ENCODE assay signal across 24 cellular contexts in the genomic region with DNA sequence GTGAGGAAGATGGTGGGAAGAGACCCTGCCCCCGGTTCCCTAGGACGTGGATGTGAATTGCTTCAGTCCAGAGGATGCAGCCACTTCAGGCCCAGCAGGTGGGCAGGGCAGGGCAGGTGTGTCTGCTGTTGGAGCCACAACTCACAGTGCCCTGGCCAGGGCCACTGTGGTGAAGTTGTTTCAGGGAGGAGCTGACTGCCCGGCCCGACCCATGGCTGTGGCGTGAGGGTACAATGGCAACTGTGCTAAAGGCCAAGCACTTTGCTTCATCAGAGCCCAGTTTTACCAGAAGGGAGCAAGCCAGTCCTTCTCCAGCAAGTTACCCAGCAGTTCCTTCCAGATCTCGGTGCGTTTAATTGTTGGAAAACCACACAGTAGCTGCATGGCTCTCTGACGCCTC.
"Had no signal": no experiment of that assay in that cellular context is flagged by ENCODE, and none has a peak within 500 bp of the region (broad histone marks: within the 10 kb centered on the region; RNA-seq: fewer than 3 reads in every experiment).

No MANE protein-coding gene starts in this region.

- H3K27ac ChIP-seq: SK-N-MC, VCaP had no signal

- DNase-seq: activated CD4-positive, alpha-beta memory T cell treated with anti-CD3 and anti-CD28 coated beads for 36 hours; activated CD4-positive, alpha-beta T cell treated with anti-CD3 and anti-CD28 coated beads, Interleukin-2, amount 10 ng/mL, durations not matched to agents 7 days and 5 days; activated CD4-positive, CD25-positive, alpha-beta regulatory T cell; activated CD8-positive, alpha-beta memory T cell treated with anti-CD3 and anti-CD28 coated beads for 24 hours; activated effector memory CD4-positive, alpha-beta T cell treated with anti-CD3 and anti-CD28 coated beads, Interleukin-2, amount 50 U/mL, for 16 hours; activated naive CD4-positive, alpha-beta T cell treated with Interleukin-2 at 50 U/mL for 16 hours; activated naive CD8-positive, alpha-beta T cell treated with anti-CD3 and anti-CD28 coated beads, Interleukin-2, amount 50 U/mL, for 24 hours; activated T-cell treated with anti-CD3 and anti-CD28 coated beads, Interleukin-2, amount 50 U/mL, for 4 hours; amniotic stem cell; KG1; NCI-H1048; NCI-H146; NCI-H187 treated with DMSO at 0.1 percent for 48 hours; NCI-H2081 treated with DMSO at 0.1 percent for 48 hours; NCI-H345; NCI-H524; NCI-H82; PC-3; SIG-M5; T-cell; T-helper 2 cell had no signal

- ATAC-seq: activated naive CD4-positive, alpha-beta T cell treated with anti-CD3 and anti-CD28 coated beads, Interleukin-2, amount 50 U/mL, for 72 hours; activated naive CD8-positive, alpha-beta T cell treated with anti-CD3 and anti-CD28 coated beads, Interleukin-2, amount 50 U/mL, for 24 hours; activated T-cell treated with anti-CD3 and anti-CD28 coated beads, Interleukin-2, amount 50 U/mL, for 4 hours; PC-3; T-cell had no signal

- H3K4me3 ChIP-seq: SK-N-MC had no signal
